ENCODE assay signal across 1 cellular context in the genomic region with DNA sequence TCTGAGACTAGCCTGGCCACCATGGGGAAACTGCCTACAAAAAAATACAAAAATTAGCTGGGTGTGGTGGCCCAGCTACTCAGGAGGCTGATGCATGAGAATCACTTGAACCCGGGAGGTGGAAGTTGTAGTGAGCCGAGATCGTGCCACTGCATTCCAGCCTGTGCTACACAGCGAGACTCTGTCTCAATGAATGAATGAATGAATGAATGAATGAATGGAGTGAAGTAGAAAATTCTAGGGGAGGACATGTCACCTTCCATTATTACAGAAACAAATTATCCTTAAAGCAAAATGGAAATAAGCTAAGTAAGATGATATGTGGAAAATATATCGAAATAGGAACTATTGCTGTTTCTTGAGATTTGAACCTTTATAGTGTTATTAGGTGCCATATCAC.
TF ChIP-seq lines count a peak whose summit lies in the region.

No MANE protein-coding gene starts in this region.

TF ChIP-seq in WTC11, 78 proteins besides CTCF, POLR2A, EP300 and RAD21 (continued from another document):
- TF ChIP-seq KAT7 (CRISPR knock-in tag; IDR thresholded peaks at IDR 0.05; ENCODE audit: borderline replicate concordance) = no peak
- TF ChIP-seq FOXK1 (CRISPR knock-in tag; IDR thresholded peaks at IDR 0.05) = no peak
- no peak for TF ChIP-seq ZNF232 (CRISPR knock-in tag; IDR thresholded peaks at IDR 0.05)
- TF ChIP-seq ZNF138 (CRISPR knock-in tag; conservative IDR thresholded peaks at IDR 0.05) = no peak
- TF ChIP-seq, protein P1, sequence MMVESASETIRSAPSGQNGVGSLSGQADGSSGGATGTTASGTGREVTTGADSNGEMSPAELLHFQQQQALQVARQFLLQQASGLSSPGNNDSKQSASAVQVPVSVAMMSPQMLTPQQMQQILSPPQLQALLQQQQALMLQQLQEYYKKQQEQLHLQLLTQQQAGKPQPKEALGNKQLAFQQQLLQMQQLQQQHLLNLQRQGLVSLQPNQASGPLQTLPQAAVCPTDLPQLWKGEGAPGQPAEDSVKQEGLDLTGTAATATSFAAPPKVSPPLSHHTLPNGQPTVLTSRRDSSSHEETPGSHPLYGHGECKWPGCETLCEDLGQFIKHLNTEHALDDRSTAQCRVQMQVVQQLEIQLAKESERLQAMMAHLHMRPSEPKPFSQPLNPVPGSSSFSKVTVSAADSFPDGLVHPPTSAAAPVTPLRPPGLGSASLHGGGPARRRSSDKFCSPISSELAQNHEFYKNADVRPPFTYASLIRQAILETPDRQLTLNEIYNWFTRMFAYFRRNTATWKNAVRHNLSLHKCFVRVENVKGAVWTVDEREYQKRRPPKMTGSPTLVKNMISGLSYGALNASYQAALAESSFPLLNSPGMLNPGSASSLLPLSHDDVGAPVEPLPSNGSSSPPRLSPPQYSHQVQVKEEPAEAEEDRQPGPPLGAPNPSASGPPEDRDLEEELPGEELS (CRISPR knock-in tag; IDR thresholded peaks at IDR 0.05) = no peak
